Comparison of ENCODE assay signal across 27 cellular contexts in the genomic region with DNA sequence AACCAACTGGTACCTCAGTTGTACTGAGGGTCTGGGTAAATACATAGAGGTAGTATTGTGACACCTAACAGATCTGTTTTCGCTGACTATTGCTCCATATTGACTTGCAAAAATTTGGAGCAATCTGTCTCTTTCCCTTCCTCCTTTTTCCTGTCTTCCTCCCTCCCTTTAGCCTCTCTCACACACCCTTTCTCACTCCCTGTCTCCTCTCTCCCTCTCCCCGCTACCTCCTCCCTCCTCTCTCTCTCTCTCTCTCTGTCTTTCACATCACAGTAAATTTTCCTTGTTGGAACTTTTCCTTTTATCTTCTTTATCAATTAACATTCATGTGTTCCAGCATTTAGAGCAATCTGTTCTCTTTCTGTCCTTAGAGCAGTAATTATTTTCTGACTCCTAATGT.
"Had no signal": no experiment of that assay in that cellular context is flagged by ENCODE, and none has a peak within 500 bp of the region (broad histone marks: within the 10 kb centered on the region; RNA-seq: fewer than 3 reads in every experiment).

No MANE protein-coding gene starts in this region.

- H3K27ac ChIP-seq: VCaP had no signal

- ATAC-seq: activated CD4-positive, CD25-positive, alpha-beta regulatory T cell treated with anti-CD3 and anti-CD28 coated beads, Interleukin-2, amount 50 U/mL, for 24 hours; activated CD8-positive, alpha-beta T cell treated with anti-CD3 and anti-CD28 coated beads for 36 hours; activated T-cell treated with anti-CD3 and anti-CD28 coated beads, Interleukin-2, amount 50 U/mL, for 72 hours; PC-3 had no signal

- FAIRE-seq: RCC 7860 had no signal

- H3K4me3 Mint-ChIP-seq: activated CD8-positive, alpha-beta T cell treated with anti-CD3 and anti-CD28 coated beads for 36 hours; activated naive CD4-positive, alpha-beta T cell treated with anti-CD3 and anti-CD28 coated beads, Interleukin-2, amount 10 ng/mL, durations not matched to agents 7 days and 5 days; activated naive CD8-positive, alpha-beta T cell treated with anti-CD3 and anti-CD28 coated beads for 36 hours; activated T-cell treated with anti-CD3 and anti-CD28 coated beads, Interleukin-2, amount 50 U/mL, for 72 hours had no signal

- DNase-seq: activated CD4-positive, alpha-beta T cell treated with anti-CD3 and anti-CD28 coated beads for 4 hours; activated CD8-positive, alpha-beta memory T cell treated with anti-CD3 and anti-CD28 coated beads, Interleukin-2, amount 50 U/mL, for 4 hours; activated CD8-positive, alpha-beta T cell treated with anti-CD3 and anti-CD28 coated beads for 36 hours; activated gamma-delta T cell treated with Interleukin-2 at 50 U/mL for 16 hours; activated naive CD4-positive, alpha-beta T cell treated with anti-CD3 and anti-CD28 coated beads, Interleukin-2, amount 10 ng/mL, durations not matched to agents 7 days and 5 days; activated naive CD8-positive, alpha-beta T cell treated with anti-CD3 and anti-CD28 coated beads for 36 hours; activated T-cell treated with anti-CD3 and anti-CD28 coated beads, Interleukin-2, amount 50 U/mL, for 72 hours; anterior cingulate cortex; cerebellar nuclear complex; Kasumi-1; KBM-7; NCI-H1092 treated with DMSO at 0.1 percent for 48 hours; NCI-H1417 treated with DMSO at 0.1 percent for 48 hours; NCI-H1694 treated with DMSO at 0.1 percent for 48 hours; NCI-H2029 treated with DMSO at 0.1 percent for 48 hours; NCI-H345; NCI-H510A; NCI-H526 treated with DMSO at 0.1 percent for 48 hours; NCI-H82; PC-3; SHP77; T-helper 2 cell; T1000 had no signal

- H3K4me1 Mint-ChIP-seq: activated naive CD4-positive, alpha-beta T cell treated with anti-CD3 and anti-CD28 coated beads, Interleukin-2, amount 10 ng/mL, durations not matched to agents 7 days and 5 days; activated naive CD8-positive, alpha-beta T cell treated with anti-CD3 and anti-CD28 coated beads for 36 hours had no signal

- H3K36me3 Mint-ChIP-seq: activated naive CD4-positive, alpha-beta T cell treated with anti-CD3 and anti-CD28 coated beads, Interleukin-2, amount 10 ng/mL, durations not matched to agents 7 days and 5 days; activated naive CD8-positive, alpha-beta T cell treated with anti-CD3 and anti-CD28 coated beads for 36 hours had no signal

- H3K27ac Mint-ChIP-seq: activated CD8-positive, alpha-beta T cell treated with anti-CD3 and anti-CD28 coated beads for 36 hours; activated naive CD4-positive, alpha-beta T cell treated with anti-CD3 and anti-CD28 coated beads, Interleukin-2, amount 10 ng/mL, durations not matched to agents 7 days and 5 days; activated naive CD8-positive, alpha-beta T cell treated with anti-CD3 and anti-CD28 coated beads for 36 hours; activated T-cell treated with anti-CD3 and anti-CD28 coated beads, Interleukin-2, amount 50 U/mL, for 72 hours; activated T-helper 2 cell treated with anti-CD3 and anti-CD28 coated beads, Interferon-gamma antibody, Interleukin-2, Interleukin-4, amounts not matched to agents 10 μg/mL and 5 μg/mL and 100 μg/mL, durations not matched to agents 14 hours and 24 hours and 36 hours had no signal

- H3K9me3 Mint-ChIP-seq: activated CD8-positive, alpha-beta T cell treated with anti-CD3 and anti-CD28 coated beads for 36 hours; activated naive CD4-positive, alpha-beta T cell treated with anti-CD3 and anti-CD28 coated beads, Interleukin-2, amount 10 ng/mL, durations not matched to agents 7 days and 5 days; activated naive CD8-positive, alpha-beta T cell treated with anti-CD3 and anti-CD28 coated beads for 36 hours; activated T-cell treated with anti-CD3 and anti-CD28 coated beads, Interleukin-2, amount 50 U/mL, for 72 hours; activated T-helper 2 cell treated with anti-CD3 and anti-CD28 coated beads, Interferon-gamma antibody, Interleukin-2, Interleukin-4, amounts not matched to agents 10 μg/mL and 5 μg/mL and 100 μg/mL, durations not matched to agents 14 hours and 24 hours and 36 hours had no signal

- H3K27me3 Mint-ChIP-seq: activated naive CD4-positive, alpha-beta T cell treated with anti-CD3 and anti-CD28 coated beads, Interleukin-2, amount 10 ng/mL, durations not matched to agents 7 days and 5 days had no signal
